ENCODE assay signal across 31 cellular contexts in genomic region chr1:6799499-6799898, GRCh38.
"Had no signal": no experiment of that assay in that cellular context is flagged by ENCODE, and none has a peak within 500 bp of the region (broad histone marks: within the 10 kb centered on the region; RNA-seq: fewer than 3 reads in every experiment).

No MANE protein-coding gene starts in this region.

- DNase-seq: activated B cell treated with CpG ODN at 0.5 μM for 24 hours; activated CD4-positive, alpha-beta memory T cell treated with anti-CD3 and anti-CD28 coated beads for 36 hours; activated CD4-positive, alpha-beta T cell treated with anti-CD3 and anti-CD28 coated beads for 4 hours; activated CD4-positive, alpha-beta T cell treated with anti-CD3 and anti-CD28 coated beads, Interleukin-2, amount 50 U/mL, for 1 hour; activated CD4-positive, CD25-positive, alpha-beta regulatory T cell treated with anti-CD3 and anti-CD28 coated beads, Interleukin-2, amount 50 U/mL, for 72 hours; activated CD8-positive, alpha-beta memory T cell treated with anti-CD3 and anti-CD28 coated beads, Interleukin-2, amount 50 U/mL, for 4 hours; activated gamma-delta T cell treated with Interleukin-2 at 50 U/mL for 16 hours; activated naive CD4-positive, alpha-beta T cell treated with anti-CD3 and anti-CD28 coated beads for 36 hours; activated T-cell treated with anti-CD3 and anti-CD28 coated beads for 4 hours; activated T-cell treated with anti-CD3 and anti-CD28 coated beads, Interleukin-2, amount 50 U/mL, for 4 hours; adrenal gland; central memory CD4-positive, alpha-beta T cell; Kasumi-1; KG1; MG63; NCI-H1048; NCI-H1105 treated with DMSO at 0.1 percent for 48 hours; NCI-H1436 treated with DMSO at 0.1 percent for 48 hours; NCI-H1694 treated with DMSO at 0.1 percent for 48 hours; NCI-H2029; NCI-H2107; NCI-H2171; NCI-H510A; NCI-H748 treated with DMSO at 0.1 percent for 48 hours; NK-92 treated with Interleukin-12 subunit alpha and Interleukin-12 subunit beta, amount 100 ng/mL, for 24 hours; SHP77; SJCRH30 had no signal

- H3K9me3 ChIP-seq: adrenal gland, MG63, SJCRH30 had no signal

- H3K27ac ChIP-seq: SJCRH30, SK-N-MC had no signal

- H3K4me3 ChIP-seq: adrenal gland, MG63, SJCRH30, SK-N-MC had no signal

- FAIRE-seq: bronchial epithelial cell, TTC549 had no signal

- H3K36me3 ChIP-seq: adrenal gland, MG63 had no signal

- ATAC-seq: activated naive CD4-positive, alpha-beta T cell treated with anti-CD3 and anti-CD28 coated beads, Interleukin-2, amount 50 U/mL, for 72 hours; activated T-cell treated with anti-CD3 and anti-CD28 coated beads, Interleukin-2, amount 50 U/mL, for 4 hours had no signal

- H3K27me3 ChIP-seq: adrenal gland, MG63, SJCRH30 had no signal
